In the genomic region with DNA sequence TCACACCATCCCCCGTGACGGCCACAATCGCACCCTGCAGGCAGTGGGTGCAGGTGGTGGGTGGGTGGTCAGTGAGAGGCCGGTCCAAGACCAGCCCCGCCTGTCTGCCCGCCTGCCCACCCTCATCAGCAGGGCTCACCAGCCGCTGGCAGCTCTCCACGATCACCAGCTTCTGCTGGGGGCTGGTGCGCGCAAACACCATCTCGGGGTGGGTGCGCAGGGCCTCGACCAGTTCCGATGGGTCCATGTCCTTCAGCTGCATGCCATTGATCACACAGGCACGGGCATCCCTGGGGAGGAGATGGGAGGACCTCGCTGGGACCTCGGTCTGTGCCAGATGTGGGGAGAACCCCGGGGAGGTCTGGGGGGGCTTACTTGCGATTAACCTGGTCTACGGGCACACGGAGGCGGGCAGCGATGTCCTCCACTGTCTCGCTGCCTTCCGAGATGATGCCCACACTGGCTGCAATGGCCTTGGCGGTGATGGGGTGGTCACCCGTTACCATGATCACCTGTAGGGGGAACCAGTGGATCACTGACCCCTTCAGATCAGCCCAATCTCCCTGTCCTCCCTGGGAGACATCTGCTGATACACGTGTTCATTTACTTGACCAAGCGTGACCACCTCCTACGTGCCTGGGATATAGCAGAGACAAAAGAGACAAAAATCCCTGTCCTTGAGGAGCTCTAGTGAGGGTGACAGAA, we compare ENCODE assay signal across 1 cellular context.
TF ChIP-seq lines count a peak whose summit lies in the region.

No MANE protein-coding gene starts in this region.

TF ChIP-seq in H1, 55 proteins besides CTCF, POLR2A, EP300 and RAD21:
- TF ChIP-seq, protein P1, sequence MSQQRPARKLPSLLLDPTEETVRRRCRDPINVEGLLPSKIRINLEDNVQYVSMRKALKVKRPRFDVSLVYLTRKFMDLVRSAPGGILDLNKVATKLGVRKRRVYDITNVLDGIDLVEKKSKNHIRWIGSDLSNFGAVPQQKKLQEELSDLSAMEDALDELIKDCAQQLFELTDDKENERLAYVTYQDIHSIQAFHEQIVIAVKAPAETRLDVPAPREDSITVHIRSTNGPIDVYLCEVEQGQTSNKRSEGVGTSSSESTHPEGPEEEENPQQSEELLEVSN (IDR thresholded peaks at IDR 0.05) = 0 out of 2 replicates have a peak, but pooled peaks have one; percentile 46
- 0 out of 2 replicates have a peak, but pooled peaks have one; percentile 22 for TF ChIP-seq YY1 (IDR thresholded peaks at IDR 0.05; ENCODE audit: low read depth, low read length)
- TF ChIP-seq BCL11A (IDR thresholded peaks at IDR 0.05; ENCODE audit: low read depth in 2 of 2, low read length in 2 of 2) = no peak
- TF ChIP-seq SIRT6 (IDR thresholded peaks at IDR 0.05; ENCODE audit: low read length) = no peak
- peak; percentile 36; the same call in 1 of the 2 replicates for TF ChIP-seq RFX5 (IDR thresholded peaks at IDR 0.05; ENCODE audit: borderline replicate concordance, low read depth, low read length)
- peak in 1 of 2 experiments; percentile 81; a peak in 2 of 4 replicates for TF ChIP-seq SIN3A (conservative IDR thresholded peaks at IDR 0.05 in 1 of 2, IDR thresholded peaks at IDR 0.05 in 1 of 2; ENCODE audit: low read depth in 1 of 2, low read length in 2 of 2)
- TF ChIP-seq, protein P2, sequence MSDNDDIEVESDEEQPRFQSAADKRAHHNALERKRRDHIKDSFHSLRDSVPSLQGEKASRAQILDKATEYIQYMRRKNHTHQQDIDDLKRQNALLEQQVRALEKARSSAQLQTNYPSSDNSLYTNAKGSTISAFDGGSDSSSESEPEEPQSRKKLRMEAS (IDR thresholded peaks at IDR 0.05) = peak; percentile 81
TF ChIP-seq in H1: peak in this region for 5.
